ENCODE assay signal across 27 cellular contexts in genomic region chr15:91077029-91077428, GRCh38. TPM values are rescaled to one million over a fixed set of nuclear protein-coding genes. Genes with fewer than 3 reads are reported as not detected.
"Had no signal": no experiment of that assay in that cellular context is flagged by ENCODE, and none has a peak within 500 bp of the region (broad histone marks: within the 10 kb centered on the region; RNA-seq: fewer than 3 reads in every experiment).

No MANE protein-coding gene starts in this region.

- H3K27me3 ChIP-seq: neutrophil, right lobe of liver, stomach, testis, thyroid gland had no signal

- FAIRE-seq: urothelium cell line had no signal

- ATAC-seq: left cardiac atrium; left lung; lower lobe of right lung; natural killer cell; psoas muscle; right lobe of liver; stimulated activated naive B cell treated with anti-CD40 and anti-IgM and Interleukin-4, amounts not matched to agents 10 μg/mL and 1 μg/mL and 100 μg/mL, for 72 hours; stimulated activated naive CD8-positive, alpha-beta T cell treated with anti-CD3 and anti-CD28 coated beads, Interleukin-15, Interleukin-2, amounts not matched to agents 100 U/mL and 50 U/mL, for 24 hours; upper lobe of right lung had no signal

- H3K9me3 ChIP-seq: neutrophil, right lobe of liver, testis, thyroid gland, transverse colon, upper lobe of right lung had no signal

- DNase-seq: islet precursor cell; left cardiac atrium; left lung; lower lobe of right lung; mammary epithelial cell; mesenchymal stem cell; naive B cell; natural killer cell; nephron progenitor cell; occipital lobe; psoas muscle; right lobe of liver; stimulated activated CD4-positive, alpha-beta T cell treated with anti-CD3 and anti-CD28 coated beads, Interleukin-2, amount 100 ng/mL, for 24 hours; stimulated activated CD4-positive, alpha-beta T cell treated with anti-CD3 and anti-CD28 coated beads, Interleukin-4, amount 100 ng/mL, for 1 hour; stimulated activated naive B cell treated with anti-CD40 and anti-IgM and Interleukin-4, amounts not matched to agents 10 μg/mL and 1 μg/mL and 100 μg/mL, for 72 hours; stimulated activated naive CD8-positive, alpha-beta T cell treated with anti-CD3 and anti-CD28 coated beads, Interleukin-15, Interleukin-2, amounts not matched to agents 100 U/mL and 50 U/mL, for 24 hours; stomach; testis; thyroid gland; transverse colon; upper lobe of right lung had no signal

- H3K4me3 ChIP-seq: left lung, lower lobe of right lung, neural progenitor cell, psoas muscle, right lobe of liver, smooth muscle cell, stomach, testis, thyroid gland, transverse colon, upper lobe of right lung had no signal

- H3K36me3 ChIP-seq: left lung, lower lobe of right lung, neural progenitor cell, neutrophil, right lobe of liver, stomach, thyroid gland, transverse colon, upper lobe of right lung had no signal

- H3K4me1 ChIP-seq: left lung, lower lobe of right lung, neural progenitor cell, parathyroid adenoma, psoas muscle, right lobe of liver, stomach, testis, thyroid gland, transverse colon, upper lobe of right lung had no signal

RNA-seq across cellular contexts. Expression of gene SV2B, which starts 23.0 kb away (rescaled TPM):
- total RNA-seq: natural killer cell, osteocyte, smooth muscle cell had no signal
